In the genomic region with DNA sequence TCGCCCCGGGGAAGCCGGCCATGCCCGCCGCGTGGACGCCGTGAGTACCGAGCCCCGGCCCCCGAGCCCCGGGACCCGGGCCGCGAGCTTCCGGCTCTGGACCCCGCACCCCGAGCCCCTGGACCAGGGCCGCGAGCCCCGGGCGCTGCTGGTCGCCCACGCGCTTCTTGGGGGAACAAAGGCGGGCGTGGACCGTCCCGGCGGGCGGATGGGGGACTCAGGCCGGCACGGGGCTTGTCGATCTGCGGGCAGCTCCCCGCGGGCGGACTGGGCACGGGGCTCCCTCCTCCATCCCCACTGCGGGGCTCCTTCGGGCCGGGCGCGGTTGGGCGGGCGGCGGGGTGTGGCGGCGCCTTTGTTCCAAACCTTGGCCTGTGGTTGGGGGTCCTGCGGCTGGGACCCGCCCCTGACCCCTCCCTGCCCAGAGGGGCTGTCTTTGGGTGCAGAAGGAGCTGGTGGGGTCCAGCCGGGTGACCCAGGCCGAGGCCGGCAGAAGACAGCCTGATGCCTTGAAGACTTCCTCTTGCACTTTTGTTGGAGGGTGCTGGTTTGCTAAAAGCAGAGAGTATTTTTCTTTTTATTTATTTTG, we compare ENCODE assay signal across 8 cellular contexts. TPM values are rescaled to one million over a fixed set of nuclear protein-coding genes. Genes with fewer than 3 reads are reported as not detected.
DNase-seq lines count a peak whose midpoint lies in the region; ATAC-seq and TF ChIP-seq lines count a peak whose summit lies in the region.

No MANE protein-coding gene starts in this region.

- ATAC-seq in left lung, result peak; percentile 10
- peak; percentile 6 for ATAC-seq in upper lobe of right lung

- TF ChIP-seq CTCF in astrocyte of the cerebellum (IDR thresholded peaks at IDR 0.05; ENCODE audit: low read depth, low read length, missing control alignments) (no peak), left lung (IDR thresholded peaks at IDR 0.05) (no peak), upper lobe of right lung (IDR thresholded peaks at IDR 0.05) (no peak)

- H3K36me3 ChIP-seq in left lung (peaks cover 0 to 68% of the 10 kb centered on the region in 2 donors), upper lobe of right lung (peaks cover 28% of the 10 kb centered on the region)

- H3K27ac ChIP-seq in left lung, result peak overlapping the region; percentile 26 to 55
- peak overlapping the region; percentile 51 for H3K27ac ChIP-seq in upper lobe of right lung

- H3K4me3 Mint-ChIP-seq in activated T-cell treated with anti-CD3 and anti-CD28 coated beads, Interleukin-2, amount 50 U/mL, for 24 hours, result peak overlapping the region; percentile 62

- no peaks in the 10 kb centered on the region for H3K9me3 ChIP-seq in left lung
- no peaks in the 10 kb centered on the region for H3K9me3 ChIP-seq in upper lobe of right lung

- H3K4me1 ChIP-seq in left lung (peaks cover 5 to 67% of the 10 kb centered on the region in 2 donors), upper lobe of right lung (peaks cover 38% of the 10 kb centered on the region)

- H3K9me3 Mint-ChIP-seq in activated T-cell treated with anti-CD3 and anti-CD28 coated beads, Interleukin-2, amount 50 U/mL, for 24 hours, result peaks cover 2% of the 10 kb centered on the region

- peaks cover 73% of the 10 kb centered on the region for H3K36me3 Mint-ChIP-seq in activated T-cell treated with anti-CD3 and anti-CD28 coated beads, Interleukin-2, amount 50 U/mL, for 24 hours (ENCODE audit: low read depth)

- H3K4me3 ChIP-seq in astrocyte of the cerebellum (ENCODE audit: low read depth, low read length), result peak overlapping the region; percentile 51
- peak overlapping the region; percentile 47 to 56 for H3K4me3 ChIP-seq in left lung
- H3K4me3 ChIP-seq in upper lobe of right lung, result peak overlapping the region; percentile 53

- intact Hi-C loops in left lung (cut with DNase I) (no loop called here), upper lobe of right lung (cut with DNase I) (no loop called here)

- H3K27ac Mint-ChIP-seq in activated T-cell treated with anti-CD3 and anti-CD28 coated beads, Interleukin-2, amount 50 U/mL, for 24 hours, result no peak overlapping the region

- in situ Hi-C loops in astrocyte of the cerebellum (cut with HindIII; ENCODE audit: low sequenced_read_pairs), result no loop called here

- H3K4me1 Mint-ChIP-seq in activated T-cell treated with anti-CD3 and anti-CD28 coated beads, Interleukin-2, amount 50 U/mL, for 24 hours (ENCODE audit: low read depth), result peaks cover 53% of the 10 kb centered on the region

- DNase-seq in activated T-cell treated with anti-CD3 and anti-CD28 coated beads, Interleukin-2, amount 50 U/mL, for 24 hours, result no peak
- DNase-seq in activated T-cell treated with anti-CD3 and anti-CD28 coated beads, Interleukin-2, amount 50 U/mL, for 1 hour, result no peak
- no peak for DNase-seq in astrocyte of the cerebellum (ENCODE audit: low read depth)
- DNase-seq in left lung, result peak in 1 of 2 donors; percentile 85
- DNase-seq in upper lobe of right lung, result no peak
- no peak for DNase-seq in NCI-H1436 (lab: John Stamatoyannopoulos, UW)
- no peak for DNase-seq in DMS114 treated with DMSO at 0.1 percent for 48 hours (lab: John Stamatoyannopoulos, UW; ENCODE audit: unreplicated experiment)
- no peak for DNase-seq in islet precursor cell

- H3K27me3 Mint-ChIP-seq in activated T-cell treated with anti-CD3 and anti-CD28 coated beads, Interleukin-2, amount 50 U/mL, for 24 hours, result no peaks in the 10 kb centered on the region

- no peaks in the 10 kb centered on the region for H3K27me3 ChIP-seq in left lung
- H3K27me3 ChIP-seq in upper lobe of right lung, result no peaks in the 10 kb centered on the region

RNA-seq across cellular contexts. Expression of a gene that starts 25.2 kb away (rescaled TPM):
- total RNA-seq in left lung (100 to 1,000 TPM; 262 to 265 TPM), upper lobe of right lung (286 TPM)

RNA-seq across cellular contexts. Expression of a gene that starts 25.6 kb away (rescaled TPM):
- total RNA-seq in left lung (100 to 1,000 TPM in 1 of 2 donors, 10 to 100 TPM in 1; 58.2 to 113 TPM), upper lobe of right lung (99.0 TPM)
